In the genomic region with DNA sequence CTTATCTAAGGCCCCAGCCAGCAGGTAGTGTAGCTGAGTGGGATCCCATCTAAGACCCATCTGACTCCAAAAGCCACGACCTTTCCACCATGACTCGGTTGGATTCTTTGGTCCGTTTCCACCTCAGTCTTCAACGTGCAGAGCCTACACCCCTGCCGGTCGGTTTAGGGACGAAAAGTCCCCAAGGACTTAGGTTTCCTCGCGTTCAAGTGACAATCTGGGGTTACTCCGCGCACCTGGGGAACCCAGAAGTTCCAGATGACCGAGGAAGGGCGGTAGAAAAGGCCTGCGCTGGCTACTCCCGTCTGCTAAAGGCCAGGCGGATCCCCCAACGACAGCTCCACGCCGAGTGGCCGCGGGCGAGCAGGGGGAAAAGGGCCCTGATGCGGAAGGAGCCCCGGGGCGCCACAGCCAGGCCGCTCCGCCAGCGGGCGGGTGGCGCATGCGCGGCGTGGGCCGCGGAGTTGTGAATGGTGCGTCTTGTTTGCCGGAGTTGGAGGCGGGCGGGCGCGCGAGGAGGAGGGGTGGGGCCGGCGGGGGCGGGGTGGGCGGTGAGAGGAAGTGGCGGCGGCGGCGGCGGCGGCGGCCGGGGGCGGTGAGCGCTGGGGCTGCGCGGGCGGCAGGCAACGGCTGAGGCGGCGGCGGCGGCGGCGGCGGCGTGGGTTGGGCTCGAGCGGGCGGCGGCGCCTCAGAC, we compare ENCODE assay signal across 1 cellular context.
TF ChIP-seq lines count a peak whose summit lies in the region.

A gene (plus strand): TSS at position 595 of the 694 bp plus-strand sequence. CDS start 259 bp downstream, outside the sequence.

TF ChIP-seq in HepG2, 621 proteins besides CTCF, POLR2A, EP300 and RAD21 (continued from another document and continues in another):
- TF ChIP-seq, protein P1, sequence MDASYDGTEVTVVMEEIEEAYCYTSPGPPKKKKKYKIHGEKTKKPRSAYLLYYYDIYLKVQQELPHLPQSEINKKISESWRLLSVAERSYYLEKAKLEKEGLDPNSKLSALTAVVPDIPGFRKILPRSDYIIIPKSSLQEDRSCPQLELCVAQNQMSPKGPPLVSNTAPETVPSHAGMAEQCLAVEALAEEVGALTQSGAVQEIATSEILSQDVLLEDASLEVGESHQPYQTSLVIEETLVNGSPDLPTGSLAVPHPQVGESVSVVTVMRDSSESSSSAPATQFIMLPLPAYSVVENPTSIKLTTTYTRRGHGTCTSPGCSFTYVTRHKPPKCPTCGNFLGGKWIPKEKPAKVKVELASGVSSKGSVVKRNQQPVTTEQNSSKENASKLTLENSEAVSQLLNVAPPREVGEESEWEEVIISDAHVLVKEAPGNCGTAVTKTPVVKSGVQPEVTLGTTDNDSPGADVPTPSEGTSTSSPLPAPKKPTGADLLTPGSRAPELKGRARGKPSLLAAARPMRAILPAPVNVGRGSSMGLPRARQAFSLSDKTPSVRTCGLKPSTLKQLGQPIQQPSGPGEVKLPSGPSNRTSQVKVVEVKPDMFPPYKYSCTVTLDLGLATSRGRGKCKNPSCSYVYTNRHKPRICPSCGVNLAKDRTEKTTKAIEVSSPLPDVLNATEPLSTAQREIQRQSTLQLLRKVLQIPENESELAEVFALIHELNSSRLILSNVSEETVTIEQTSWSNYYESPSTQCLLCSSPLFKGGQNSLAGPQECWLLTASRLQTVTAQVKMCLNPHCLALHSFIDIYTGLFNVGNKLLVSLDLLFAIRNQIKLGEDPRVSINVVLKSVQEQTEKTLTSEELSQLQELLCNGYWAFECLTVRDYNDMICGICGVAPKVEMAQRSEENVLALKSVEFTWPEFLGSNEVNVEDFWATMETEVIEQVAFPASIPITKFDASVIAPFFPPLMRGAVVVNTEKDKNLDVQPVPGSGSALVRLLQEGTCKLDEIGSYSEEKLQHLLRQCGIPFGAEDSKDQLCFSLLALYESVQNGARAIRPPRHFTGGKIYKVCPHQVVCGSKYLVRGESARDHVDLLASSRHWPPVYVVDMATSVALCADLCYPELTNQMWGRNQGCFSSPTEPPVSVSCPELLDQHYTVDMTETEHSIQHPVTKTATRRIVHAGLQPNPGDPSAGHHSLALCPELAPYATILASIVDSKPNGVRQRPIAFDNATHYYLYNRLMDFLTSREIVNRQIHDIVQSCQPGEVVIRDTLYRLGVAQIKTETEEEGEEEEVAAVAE (CRISPR knock-in tag; IDR thresholded peaks at IDR 0.05; ENCODE audit: borderline replicate concordance): no peak
- TF ChIP-seq, protein P2, sequence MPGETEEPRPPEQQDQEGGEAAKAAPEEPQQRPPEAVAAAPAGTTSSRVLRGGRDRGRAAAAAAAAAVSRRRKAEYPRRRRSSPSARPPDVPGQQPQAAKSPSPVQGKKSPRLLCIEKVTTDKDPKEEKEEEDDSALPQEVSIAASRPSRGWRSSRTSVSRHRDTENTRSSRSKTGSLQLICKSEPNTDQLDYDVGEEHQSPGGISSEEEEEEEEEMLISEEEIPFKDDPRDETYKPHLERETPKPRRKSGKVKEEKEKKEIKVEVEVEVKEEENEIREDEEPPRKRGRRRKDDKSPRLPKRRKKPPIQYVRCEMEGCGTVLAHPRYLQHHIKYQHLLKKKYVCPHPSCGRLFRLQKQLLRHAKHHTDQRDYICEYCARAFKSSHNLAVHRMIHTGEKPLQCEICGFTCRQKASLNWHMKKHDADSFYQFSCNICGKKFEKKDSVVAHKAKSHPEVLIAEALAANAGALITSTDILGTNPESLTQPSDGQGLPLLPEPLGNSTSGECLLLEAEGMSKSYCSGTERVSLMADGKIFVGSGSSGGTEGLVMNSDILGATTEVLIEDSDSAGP (CRISPR knock-in tag; IDR thresholded peaks at IDR 0.05; ENCODE audit: borderline replicate concordance): peak; percentile 70; the same call in 1 of the 2 replicates
- TF ChIP-seq ZNF563 (CRISPR knock-in tag; IDR thresholded peaks at IDR 0.05) (peak; percentile 66; the same call in 1 of the 2 replicates), TOPORS (CRISPR knock-in tag; IDR thresholded peaks at IDR 0.05) (peak; percentile 69; the same call in 1 of the 2 replicates), TCF7L2 (IDR thresholded peaks at IDR 0.05; ENCODE audit: low read depth, low read length) (no peak), RXRB (CRISPR knock-in tag; IDR thresholded peaks at IDR 0.05; ENCODE audit: borderline replicate concordance) (peak; percentile 72; the same call in 1 of the 2 replicates), ZNF607 (CRISPR knock-in tag; IDR thresholded peaks at IDR 0.05; ENCODE audit: borderline replicate concordance) (no peak), ISL2 (CRISPR knock-in tag; IDR thresholded peaks at IDR 0.05) (peak; percentile 73; the same call in 1 of the 2 replicates), ZNF850 (CRISPR knock-in tag; conservative IDR thresholded peaks at IDR 0.05) (no peak), LCORL (IDR thresholded peaks at IDR 0.05) (no peak), LCORL (CRISPR knock-in tag; IDR thresholded peaks at IDR 0.05) (no peak)
- TF ChIP-seq, protein P3, sequence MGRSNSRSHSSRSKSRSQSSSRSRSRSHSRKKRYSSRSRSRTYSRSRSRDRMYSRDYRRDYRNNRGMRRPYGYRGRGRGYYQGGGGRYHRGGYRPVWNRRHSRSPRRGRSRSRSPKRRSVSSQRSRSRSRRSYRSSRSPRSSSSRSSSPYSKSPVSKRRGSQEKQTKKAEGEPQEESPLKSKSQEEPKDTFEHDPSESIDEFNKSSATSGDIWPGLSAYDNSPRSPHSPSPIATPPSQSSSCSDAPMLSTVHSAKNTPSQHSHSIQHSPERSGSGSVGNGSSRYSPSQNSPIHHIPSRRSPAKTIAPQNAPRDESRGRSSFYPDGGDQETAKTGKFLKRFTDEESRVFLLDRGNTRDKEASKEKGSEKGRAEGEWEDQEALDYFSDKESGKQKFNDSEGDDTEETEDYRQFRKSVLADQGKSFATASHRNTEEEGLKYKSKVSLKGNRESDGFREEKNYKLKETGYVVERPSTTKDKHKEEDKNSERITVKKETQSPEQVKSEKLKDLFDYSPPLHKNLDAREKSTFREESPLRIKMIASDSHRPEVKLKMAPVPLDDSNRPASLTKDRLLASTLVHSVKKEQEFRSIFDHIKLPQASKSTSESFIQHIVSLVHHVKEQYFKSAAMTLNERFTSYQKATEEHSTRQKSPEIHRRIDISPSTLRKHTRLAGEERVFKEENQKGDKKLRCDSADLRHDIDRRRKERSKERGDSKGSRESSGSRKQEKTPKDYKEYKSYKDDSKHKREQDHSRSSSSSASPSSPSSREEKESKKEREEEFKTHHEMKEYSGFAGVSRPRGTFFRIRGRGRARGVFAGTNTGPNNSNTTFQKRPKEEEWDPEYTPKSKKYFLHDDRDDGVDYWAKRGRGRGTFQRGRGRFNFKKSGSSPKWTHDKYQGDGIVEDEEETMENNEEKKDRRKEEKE (IDR thresholded peaks at IDR 0.05): no peak
- TF ChIP-seq, protein P4, sequence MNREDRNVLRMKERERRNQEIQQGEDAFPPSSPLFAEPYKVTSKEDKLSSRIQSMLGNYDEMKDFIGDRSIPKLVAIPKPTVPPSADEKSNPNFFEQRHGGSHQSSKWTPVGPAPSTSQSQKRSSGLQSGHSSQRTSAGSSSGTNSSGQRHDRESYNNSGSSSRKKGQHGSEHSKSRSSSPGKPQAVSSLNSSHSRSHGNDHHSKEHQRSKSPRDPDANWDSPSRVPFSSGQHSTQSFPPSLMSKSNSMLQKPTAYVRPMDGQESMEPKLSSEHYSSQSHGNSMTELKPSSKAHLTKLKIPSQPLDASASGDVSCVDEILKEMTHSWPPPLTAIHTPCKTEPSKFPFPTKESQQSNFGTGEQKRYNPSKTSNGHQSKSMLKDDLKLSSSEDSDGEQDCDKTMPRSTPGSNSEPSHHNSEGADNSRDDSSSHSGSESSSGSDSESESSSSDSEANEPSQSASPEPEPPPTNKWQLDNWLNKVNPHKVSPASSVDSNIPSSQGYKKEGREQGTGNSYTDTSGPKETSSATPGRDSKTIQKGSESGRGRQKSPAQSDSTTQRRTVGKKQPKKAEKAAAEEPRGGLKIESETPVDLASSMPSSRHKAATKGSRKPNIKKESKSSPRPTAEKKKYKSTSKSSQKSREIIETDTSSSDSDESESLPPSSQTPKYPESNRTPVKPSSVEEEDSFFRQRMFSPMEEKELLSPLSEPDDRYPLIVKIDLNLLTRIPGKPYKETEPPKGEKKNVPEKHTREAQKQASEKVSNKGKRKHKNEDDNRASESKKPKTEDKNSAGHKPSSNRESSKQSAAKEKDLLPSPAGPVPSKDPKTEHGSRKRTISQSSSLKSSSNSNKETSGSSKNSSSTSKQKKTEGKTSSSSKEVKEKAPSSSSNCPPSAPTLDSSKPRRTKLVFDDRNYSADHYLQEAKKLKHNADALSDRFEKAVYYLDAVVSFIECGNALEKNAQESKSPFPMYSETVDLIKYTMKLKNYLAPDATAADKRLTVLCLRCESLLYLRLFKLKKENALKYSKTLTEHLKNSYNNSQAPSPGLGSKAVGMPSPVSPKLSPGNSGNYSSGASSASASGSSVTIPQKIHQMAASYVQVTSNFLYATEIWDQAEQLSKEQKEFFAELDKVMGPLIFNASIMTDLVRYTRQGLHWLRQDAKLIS (CRISPR knock-in tag; IDR thresholded peaks at IDR 0.05): no peak
- TF ChIP-seq, protein P5, sequence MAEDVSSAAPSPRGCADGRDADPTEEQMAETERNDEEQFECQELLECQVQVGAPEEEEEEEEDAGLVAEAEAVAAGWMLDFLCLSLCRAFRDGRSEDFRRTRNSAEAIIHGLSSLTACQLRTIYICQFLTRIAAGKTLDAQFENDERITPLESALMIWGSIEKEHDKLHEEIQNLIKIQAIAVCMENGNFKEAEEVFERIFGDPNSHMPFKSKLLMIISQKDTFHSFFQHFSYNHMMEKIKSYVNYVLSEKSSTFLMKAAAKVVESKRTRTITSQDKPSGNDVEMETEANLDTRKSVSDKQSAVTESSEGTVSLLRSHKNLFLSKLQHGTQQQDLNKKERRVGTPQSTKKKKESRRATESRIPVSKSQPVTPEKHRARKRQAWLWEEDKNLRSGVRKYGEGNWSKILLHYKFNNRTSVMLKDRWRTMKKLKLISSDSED (CRISPR knock-in tag; IDR thresholded peaks at IDR 0.05): no peak
- TF ChIP-seq, protein P6, sequence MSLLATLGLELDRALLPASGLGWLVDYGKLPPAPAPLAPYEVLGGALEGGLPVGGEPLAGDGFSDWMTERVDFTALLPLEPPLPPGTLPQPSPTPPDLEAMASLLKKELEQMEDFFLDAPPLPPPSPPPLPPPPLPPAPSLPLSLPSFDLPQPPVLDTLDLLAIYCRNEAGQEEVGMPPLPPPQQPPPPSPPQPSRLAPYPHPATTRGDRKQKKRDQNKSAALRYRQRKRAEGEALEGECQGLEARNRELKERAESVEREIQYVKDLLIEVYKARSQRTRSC (CRISPR knock-in tag; IDR thresholded peaks at IDR 0.05; ENCODE audit: low read depth): 0 out of 2 replicates have a peak, but pooled peaks have one; percentile 53
- TF ChIP-seq, protein P7, sequence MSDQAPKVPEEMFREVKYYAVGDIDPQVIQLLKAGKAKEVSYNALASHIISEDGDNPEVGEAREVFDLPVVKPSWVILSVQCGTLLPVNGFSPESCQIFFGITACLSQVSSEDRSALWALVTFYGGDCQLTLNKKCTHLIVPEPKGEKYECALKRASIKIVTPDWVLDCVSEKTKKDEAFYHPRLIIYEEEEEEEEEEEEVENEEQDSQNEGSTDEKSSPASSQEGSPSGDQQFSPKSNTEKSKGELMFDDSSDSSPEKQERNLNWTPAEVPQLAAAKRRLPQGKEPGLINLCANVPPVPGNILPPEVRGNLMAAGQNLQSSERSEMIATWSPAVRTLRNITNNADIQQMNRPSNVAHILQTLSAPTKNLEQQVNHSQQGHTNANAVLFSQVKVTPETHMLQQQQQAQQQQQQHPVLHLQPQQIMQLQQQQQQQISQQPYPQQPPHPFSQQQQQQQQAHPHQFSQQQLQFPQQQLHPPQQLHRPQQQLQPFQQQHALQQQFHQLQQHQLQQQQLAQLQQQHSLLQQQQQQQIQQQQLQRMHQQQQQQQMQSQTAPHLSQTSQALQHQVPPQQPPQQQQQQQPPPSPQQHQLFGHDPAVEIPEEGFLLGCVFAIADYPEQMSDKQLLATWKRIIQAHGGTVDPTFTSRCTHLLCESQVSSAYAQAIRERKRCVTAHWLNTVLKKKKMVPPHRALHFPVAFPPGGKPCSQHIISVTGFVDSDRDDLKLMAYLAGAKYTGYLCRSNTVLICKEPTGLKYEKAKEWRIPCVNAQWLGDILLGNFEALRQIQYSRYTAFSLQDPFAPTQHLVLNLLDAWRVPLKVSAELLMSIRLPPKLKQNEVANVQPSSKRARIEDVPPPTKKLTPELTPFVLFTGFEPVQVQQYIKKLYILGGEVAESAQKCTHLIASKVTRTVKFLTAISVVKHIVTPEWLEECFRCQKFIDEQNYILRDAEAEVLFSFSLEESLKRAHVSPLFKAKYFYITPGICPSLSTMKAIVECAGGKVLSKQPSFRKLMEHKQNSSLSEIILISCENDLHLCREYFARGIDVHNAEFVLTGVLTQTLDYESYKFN (CRISPR knock-in tag; conservative IDR thresholded peaks at IDR 0.05): peak; percentile 69
